In the genomic region with DNA sequence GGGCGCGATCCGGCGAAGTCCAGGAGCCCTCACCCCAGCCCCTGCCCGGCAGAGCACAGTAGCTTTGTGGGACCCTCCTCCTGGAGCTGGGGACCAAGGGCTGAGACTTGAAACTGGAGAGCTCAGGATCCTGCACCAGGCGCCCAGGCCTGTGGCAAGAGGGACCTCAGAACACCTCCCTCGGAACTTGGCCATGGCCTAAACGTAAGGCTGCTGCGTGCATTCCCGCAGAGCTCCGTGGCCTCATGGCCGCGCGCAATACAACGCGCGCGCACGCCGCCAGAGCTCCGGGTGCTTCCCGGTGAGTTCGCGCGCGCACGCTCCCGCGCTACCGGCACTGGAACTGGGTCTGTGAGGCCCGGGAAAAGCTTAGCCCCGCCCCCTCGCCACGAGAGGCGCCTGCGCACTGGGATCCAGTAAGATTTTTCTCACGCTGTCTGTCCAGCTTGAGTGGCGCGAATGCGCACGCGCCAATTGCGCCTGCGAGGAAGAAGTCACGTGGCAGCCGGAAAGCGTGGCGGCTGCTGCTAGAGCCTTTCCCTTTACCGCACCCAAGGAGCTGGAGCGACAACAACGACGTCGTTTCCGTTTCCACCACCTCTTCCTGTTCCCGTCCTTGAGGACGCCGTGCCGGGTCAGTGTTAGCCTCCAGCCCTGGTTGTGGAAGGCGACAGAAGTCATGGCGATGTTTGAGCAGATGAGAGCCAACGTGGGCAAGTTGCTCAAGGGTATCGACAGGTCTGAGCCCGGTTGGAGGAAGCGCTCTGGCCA, we compare ENCODE assay signal across 8 cellular contexts. TPM values are rescaled to one million over a fixed set of nuclear protein-coding genes. Genes with fewer than 3 reads are reported as not detected.
DNase-seq lines count a peak whose midpoint lies in the region; ATAC-seq, FAIRE-seq and TF ChIP-seq lines count a peak whose summit lies in the region.

A gene with protein sequence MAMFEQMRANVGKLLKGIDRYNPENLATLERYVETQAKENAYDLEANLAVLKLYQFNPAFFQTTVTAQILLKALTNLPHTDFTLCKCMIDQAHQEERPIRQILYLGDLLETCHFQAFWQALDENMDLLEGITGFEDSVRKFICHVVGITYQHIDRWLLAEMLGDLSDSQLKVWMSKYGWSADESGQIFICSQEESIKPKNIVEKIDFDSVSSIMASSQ (plus strand): TSS at position 599 of the 771 bp plus-strand sequence. CDS start 81 bp downstream, at position 680.

- H3K4me3 Mint-ChIP-seq in natural killer cell, result peak within 1 kb of the TSS; percentile 100

- TF ChIP-seq CTCF in natural killer cell (IDR thresholded peaks at IDR 0.05), result no peak

- no peaks in the 10 kb centered on the region for H3K9me3 Mint-ChIP-seq in natural killer cell

- intact Hi-C loops in natural killer cell (cut with micrococcal nuclease), result no loop called here

- no peaks in the 10 kb centered on the region for H3K27me3 Mint-ChIP-seq in natural killer cell (ENCODE audit: low read depth in 2 of 2)

- H3K27ac Mint-ChIP-seq in natural killer cell, result peak within 1 kb of the TSS; percentile 98

- peak; percentile 84 for FAIRE-seq in H54 (lab: Jason Lieb, UNC)

- H3K36me3 Mint-ChIP-seq in natural killer cell, result no peaks in the 10 kb centered on the region

- peaks cover 41 to 58% of the 10 kb centered on the region in 2 donors for H3K4me1 Mint-ChIP-seq in natural killer cell

- peak; percentile 100 for DNase-seq in Daoy (ENCODE audit: low read depth)
- peak; percentile 98 for DNase-seq in H54 (ENCODE audit: insufficient read length, low spot score)
- DNase-seq in M059J (ENCODE audit: low read depth), result peak; percentile 98
- DNase-seq in SHP77 (lab: John Stamatoyannopoulos, UW), result peak; percentile 99
- peak; percentile 95 for DNase-seq in activated effector memory CD4-positive, alpha-beta T cell treated with Interleukin-2 at 50 U/mL for 16 hours
- peak; percentile 98 for DNase-seq in fibroblast of peridontal ligament (ENCODE audit: extremely low read depth)
- peak; percentile 98 for DNase-seq in natural killer cell
- peak; percentile 94 for DNase-seq in stimulated activated naive CD4-positive, alpha-beta T cell treated with Interleukin-2 at 50 U/mL for 16 hours (lab: John Stamatoyannopoulos, UW)

- ATAC-seq in natural killer cell, result peak; percentile 68 to 89 (median 81)

- peak; percentile 91 for TF ChIP-seq POLR2A in H54 (IDR thresholded peaks at IDR 0.05; ENCODE audit: low read depth, low read length)

RNA-seq across cellular contexts. Expression of the gene that starts here (rescaled TPM):
- 853 and 886 TPM in 2 replicates for total RNA-seq in Daoy (2014; rRNA removed; shearing (Covaris generic))
- total RNA-seq in M059J (2014; rRNA removed; shearing (Covaris generic)), result 615 and 648 TPM in 2 replicates
- total RNA-seq in natural killer cell, result 100 to 1,000 TPM; 232 to 262 (median 238) TPM

Comparison
In these comparisons a context has a peak if more than half of its experiments do, and no peak if none do; other contexts are left out.
1. Peak in every context shown above with its lines: DNase-seq and ATAC-seq.